In the genomic region with DNA sequence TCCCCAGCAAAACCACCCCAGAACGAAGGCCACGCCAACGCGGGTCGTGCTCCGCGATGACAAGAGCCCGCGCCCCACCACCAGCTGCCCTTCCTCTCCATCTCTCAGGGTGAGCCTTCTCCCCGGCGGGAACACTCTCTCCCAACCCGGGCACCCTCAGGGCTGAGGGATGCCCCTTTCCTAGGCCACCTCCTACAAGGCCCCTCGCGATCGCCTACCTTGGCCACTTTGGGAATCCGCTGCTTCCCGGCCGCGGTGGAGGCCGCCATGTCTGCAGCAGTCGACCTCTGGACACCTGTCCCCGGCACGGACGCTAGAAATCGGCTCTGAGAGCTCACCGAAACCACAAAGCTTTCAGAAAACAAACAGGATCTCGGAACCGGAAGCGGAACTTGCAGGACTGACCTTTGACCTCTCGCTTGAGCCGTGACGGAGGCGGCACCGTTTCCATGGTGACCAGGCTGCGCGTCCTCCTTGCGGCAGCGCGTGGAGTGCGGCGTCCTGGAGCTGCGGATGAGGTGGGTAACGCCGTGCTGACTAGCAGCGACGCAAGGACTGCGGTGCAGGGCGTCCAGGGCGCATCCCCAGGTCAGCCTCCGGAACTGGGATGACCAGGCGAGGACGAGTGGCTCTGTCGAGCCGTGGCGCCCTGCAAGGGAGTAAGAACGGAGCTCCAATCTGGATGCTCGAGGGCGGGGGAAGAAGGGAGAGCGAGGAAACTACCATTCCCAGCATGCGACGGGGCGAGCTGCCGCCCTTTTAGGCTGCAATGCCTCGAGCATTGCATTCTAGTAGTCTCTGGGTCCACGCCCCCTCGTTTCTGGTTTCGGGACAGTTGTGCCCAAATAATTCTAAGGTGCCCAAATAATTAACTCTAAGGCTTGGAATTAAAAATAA, we compare ENCODE assay signal across 8 cellular contexts. TPM values are rescaled to one million over a fixed set of nuclear protein-coding genes. Genes with fewer than 3 reads are reported as not detected.
DNase-seq lines count a peak whose midpoint lies in the region; ATAC-seq and TF ChIP-seq lines count a peak whose summit lies in the region.

A gene with protein sequence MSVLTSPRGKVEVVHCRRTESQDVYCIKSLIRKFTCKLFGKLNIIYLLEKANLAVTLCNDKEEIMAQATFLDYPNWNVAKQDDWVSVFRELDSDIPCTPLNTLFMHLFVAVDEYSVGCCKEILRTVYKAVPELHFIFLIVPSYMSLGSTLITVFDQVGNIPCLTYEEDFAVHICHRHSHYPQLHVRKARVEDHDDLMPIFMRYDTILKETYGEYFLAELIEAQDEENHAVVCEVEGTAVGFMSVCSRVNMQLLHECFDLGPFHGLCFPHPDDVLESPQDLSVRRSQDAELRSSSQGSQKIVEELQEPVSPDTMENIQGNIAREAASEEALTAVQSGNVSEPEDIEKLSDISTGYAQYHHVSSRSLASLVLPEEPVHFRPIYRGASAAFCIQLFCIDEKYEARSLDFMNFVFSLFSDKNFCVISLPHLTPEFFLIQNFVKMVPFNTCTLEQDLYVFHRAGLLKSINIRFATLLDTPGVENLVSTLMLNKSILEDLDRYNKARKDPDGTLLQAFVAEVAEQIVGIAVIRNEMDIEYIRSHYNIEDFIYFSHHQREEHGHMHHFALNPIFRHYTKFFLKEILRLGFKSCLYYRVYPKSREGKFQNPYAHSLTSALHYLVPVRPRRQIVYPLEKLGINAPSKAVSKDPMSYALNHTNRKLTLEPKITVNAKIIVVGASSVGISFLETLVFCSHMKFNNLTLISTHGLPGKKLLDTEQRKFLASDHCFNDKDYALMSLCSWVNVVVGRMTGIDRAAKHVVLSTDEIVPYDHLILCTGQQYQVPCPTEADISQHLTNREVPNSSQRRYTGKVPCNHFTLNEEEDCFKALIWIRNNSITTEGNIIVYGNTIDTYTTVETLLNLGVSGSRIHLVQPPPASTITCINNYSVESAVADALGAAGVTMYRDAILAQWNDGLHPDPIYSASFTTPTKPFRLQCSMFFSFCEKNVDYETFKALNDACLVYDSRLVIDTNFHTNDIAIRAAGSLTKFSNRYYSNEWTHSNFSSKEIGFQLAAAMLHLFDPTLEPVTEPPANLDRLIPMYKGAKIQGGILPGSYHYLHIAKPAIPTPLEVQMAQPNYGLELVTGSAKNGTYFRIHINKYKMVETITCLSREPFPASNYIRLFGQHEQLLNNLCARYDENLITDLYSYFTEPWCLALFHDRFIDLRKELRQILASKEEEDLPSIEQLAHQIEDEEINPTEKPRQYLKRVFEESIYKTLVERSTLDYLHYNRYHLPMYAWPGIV (plus strand): TSS at position 459 of the 897 bp plus-strand sequence. CDS start 4,122 bp downstream, outside the sequence.
A gene (minus strand): TSS at position 393 of the 897 bp plus-strand sequence. CDS start 124 bp downstream, at position 269.

- H3K9me2 ChIP-seq in Loucy (replicated peaks; ENCODE audit: low read depth, low read length), result no peaks in the 10 kb centered on the region

- H4K20me1 ChIP-seq in Loucy (ENCODE audit: insufficient read depth, low read length, poor library complexity, severe bottlenecking), result peaks cover 21% of the 10 kb centered on the region

- H3K27ac Mint-ChIP-seq in natural killer cell, result peak within 1 kb of the TSS; percentile 99

- peak within 1 kb of the TSS; percentile 96 for H2AFZ ChIP-seq in Loucy (ENCODE audit: low read length)

- DNase-seq in ELR (ENCODE audit: low read depth), result peak; percentile 98
- DNase-seq in H7, result peak; percentile 92
- peak; percentile 98 for DNase-seq in RWPE2 (ENCODE audit: low spot score)
- DNase-seq in activated effector memory CD4-positive, alpha-beta T cell treated with anti-CD3 and anti-CD28 coated beads, Interleukin-2, amount 50 U/mL, for 16 hours, result peak; percentile 99
- DNase-seq in fibroblast of pulmonary artery (ENCODE audit: low read depth), result peak; percentile 98
- peak; percentile 96 for DNase-seq in natural killer cell
- DNase-seq in stimulated activated naive CD4-positive, alpha-beta T cell (lab: John Stamatoyannopoulos, UW), result peak; percentile 93 to 97 (median 96)

- peak within 1 kb of the TSS; percentile 94 for H3K4me2 ChIP-seq in Loucy (ENCODE audit: low read depth, low read length, poor library complexity, severe bottlenecking)

- H3K4me1 ChIP-seq in Loucy (ENCODE audit: insufficient read depth, low read length, poor library complexity, severe bottlenecking), result peaks cover 35% of the 10 kb centered on the region
- peaks cover 6% of the 10 kb centered on the region for H3K4me1 ChIP-seq in RWPE2 (ENCODE audit: insufficient read depth, poor library complexity, severe bottlenecking)

- peak within 1 kb of the TSS; percentile 39 for H3K27ac ChIP-seq in RWPE2 (ENCODE audit: poor library complexity, severe bottlenecking)

- H3K36me3 Mint-ChIP-seq in natural killer cell, result peaks cover 39% of the 10 kb centered on the region

- H3K4me1 Mint-ChIP-seq in natural killer cell, result peaks cover 17 to 27% of the 10 kb centered on the region in 2 donors

- TF ChIP-seq CTCF in Loucy (conservative IDR thresholded peaks at IDR 0.05; ENCODE audit: low read length) (no peak), RWPE2 (IDR thresholded peaks at IDR 0.05; ENCODE audit: poor library complexity, severe bottlenecking) (no peak), fibroblast of pulmonary artery (IDR thresholded peaks at IDR 0.05; ENCODE audit: low read length, missing control alignments) (no peak), natural killer cell (IDR thresholded peaks at IDR 0.05) (no peak)

- H3K27me3 Mint-ChIP-seq in natural killer cell (ENCODE audit: low read depth in 2 of 2), result peaks cover 0 to 4% of the 10 kb centered on the region in 2 donors

- intact Hi-C loops in natural killer cell (cut with micrococcal nuclease), result loop anchor here (1.0 to 10.0 kb wide), 3 partner anchors 35 to 1768 kb away; a partner anchor contains a TSS

- H3K4me3 ChIP-seq in H7 (ENCODE audit: insufficient read depth, low read depth, low read length) (peak within 1 kb of the TSS; percentile 79), Loucy (ENCODE audit: low read length, poor library complexity, severe bottlenecking) (peak within 1 kb of the TSS; percentile 89), RWPE2 (ENCODE audit: severe bottlenecking) (peak within 1 kb of the TSS; percentile 59), fibroblast of pulmonary artery (replicated peaks; ENCODE audit: low read depth, low read length) (peak within 1 kb of the TSS; percentile 98)

- no peaks in the 10 kb centered on the region for H3F3A ChIP-seq in Loucy (ENCODE audit: low read depth)

- no peaks in the 10 kb centered on the region for H3K9me3 ChIP-seq in Loucy (ENCODE audit: insufficient read depth, low read depth, low read length)
- H3K9me3 ChIP-seq in RWPE2 (ENCODE audit: severe bottlenecking), result no peaks in the 10 kb centered on the region

- H3K79me2 ChIP-seq in Loucy (ENCODE audit: insufficient read depth, low read length), result peaks cover 25% of the 10 kb centered on the region

- H3K9ac ChIP-seq in Loucy (ENCODE audit: low read depth, low read length, poor library complexity, severe bottlenecking), result peak within 1 kb of the TSS; percentile 88

- ATAC-seq in RWPE2 (ENCODE audit: low read depth), result peak; percentile 95
- peak; percentile 91 to 95 (median 93) for ATAC-seq in natural killer cell

- H3K27me3 ChIP-seq in H7 (ENCODE audit: control insufficient read depth, insufficient read depth, low read length) (no peaks in the 10 kb centered on the region), Loucy (ENCODE audit: insufficient read depth, low read length, poor library complexity, severe bottlenecking) (no peaks in the 10 kb centered on the region), RWPE2 (ENCODE audit: insufficient read depth, poor library complexity, severe bottlenecking) (no peaks in the 10 kb centered on the region)

- peak within 1 kb of the TSS; percentile 100 for H3K4me3 Mint-ChIP-seq in natural killer cell

- H3K9me3 Mint-ChIP-seq in natural killer cell, result no peaks in the 10 kb centered on the region

- H3K36me3 ChIP-seq in H7 (replicated peaks; ENCODE audit: control insufficient read depth, insufficient read depth, low read length), result peaks cover 10% of the 10 kb centered on the region
- peaks cover 29% of the 10 kb centered on the region; the same call in 1 of the 2 replicates for H3K36me3 ChIP-seq in Loucy (ENCODE audit: insufficient read depth, low read length)
- peaks cover 35% of the 10 kb centered on the region for H3K36me3 ChIP-seq in RWPE2 (ENCODE audit: low read depth)

RNA-seq across cellular contexts. Expression of the first gene that starts in this region (rescaled TPM):
- total RNA-seq in H7 (2014; rRNA removed; shearing (Covaris generic)), result 0.15 and 0.35 TPM in 2 replicates
- 1 to 10 TPM; 1.0 to 2.1 (median 1.3) TPM for total RNA-seq in natural killer cell

RNA-seq across cellular contexts. Expression of the second gene that starts in this region (rescaled TPM):
- total RNA-seq in H7 (2014; rRNA removed; shearing (Covaris generic)), result 17.1 and 23.0 TPM in 2 replicates
- 10 to 100 TPM; 30.8 to 34.5 (median 31.6) TPM for total RNA-seq in natural killer cell

Comparison
In these comparisons a context has a peak if more than half of its experiments do, and no peak if none do; other contexts are left out.
1. Peak in every context shown above with its lines: DNase-seq, ATAC-seq, H3K4me3 ChIP-seq and H3K27ac ChIP-seq.